In the genomic region with DNA sequence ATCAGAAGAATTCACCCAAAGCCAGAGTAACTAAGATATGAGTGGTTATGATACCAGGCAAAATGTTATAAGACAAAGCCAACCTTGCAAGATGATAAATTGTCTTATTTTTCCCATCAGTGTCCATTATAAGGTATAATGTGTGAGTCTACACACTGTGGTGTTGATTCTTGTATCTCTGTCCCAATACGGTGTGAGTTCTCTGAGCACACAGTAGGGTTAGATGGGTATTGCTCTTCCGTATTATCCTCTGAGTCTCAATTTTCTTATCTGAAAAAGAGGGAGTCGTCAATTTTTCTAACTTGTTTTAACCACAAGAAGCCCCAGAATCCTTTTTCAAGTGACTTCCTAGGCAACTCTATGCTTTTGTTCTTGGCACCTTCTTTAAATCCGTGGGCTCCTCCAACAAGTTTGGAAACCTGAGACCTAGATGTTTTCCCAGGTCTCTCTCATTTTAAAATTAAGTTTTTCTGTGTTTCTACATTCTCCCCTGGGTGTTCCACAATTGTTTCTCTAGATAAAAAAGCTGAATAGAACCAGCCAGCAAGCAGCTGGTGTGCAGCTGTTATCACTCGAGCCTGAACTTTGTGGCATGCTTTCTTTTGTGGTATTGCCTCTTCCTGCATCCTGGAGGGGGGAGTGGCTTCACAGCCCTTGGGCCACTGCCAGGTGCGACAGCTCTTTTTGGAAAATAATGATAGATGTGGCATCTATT, we compare ENCODE assay signal across 8 cellular contexts.
DNase-seq lines count a peak whose midpoint lies in the region; ATAC-seq, FAIRE-seq and TF ChIP-seq lines count a peak whose summit lies in the region.

No MANE protein-coding gene starts in this region.

- POLR2A ChIA-PET in CD4-positive, alpha-beta T cell (lab: Charles Lee): interaction anchor here (0.6 to 1.3 kb wide), 3 partner anchors 70 to 250 kb away, joined by 3 to 9 read pairs (median 4); a partner anchor contains a TSS

- no peak for TF ChIP-seq POLR2A in gastrocnemius medialis (IDR thresholded peaks at IDR 0.05)

- in situ Hi-C loops in gastrocnemius medialis (cut with MboI; ENCODE audit: low sequenced_read_pairs in 4 of 4): no loop called here

- peak in 8 of 10 experiments; percentile 9 to 41 (median 24) for DNase-seq in CD4-positive, alpha-beta T cell
- DNase-seq in OCI-M1 (lab: John Stamatoyannopoulos, UW): peak; percentile 94
- no peak for DNase-seq in coronary artery (ENCODE audit: low spot score)
- DNase-seq in gastrocnemius medialis: no peak
- no peak for DNase-seq in RCC 7860 (ENCODE audit: low spot score)
- DNase-seq in C1 segment of cervical spinal cord (lab: John Stamatoyannopoulos, UW): no peak

- CTCF ChIA-PET in CD4-positive, alpha-beta T cell (lab: Charles Lee): interaction anchor here (0.9 kb wide), 1 partner anchor 10 kb away, joined by 3 read pairs; no protein-coding TSS in a partner anchor

- H3K9me3 Mint-ChIP-seq in CD4-positive, alpha-beta T cell: no peaks in the 10 kb centered on the region

- no peak overlapping the region for H3K27ac ChIP-seq in CD4-positive, alpha-beta T cell (ENCODE audit: low read depth, low read length)
- H3K27ac ChIP-seq in coronary artery (no peak overlapping the region), gastrocnemius medialis (no peak overlapping the region)

- H3K4me3 ChIP-seq in coronary artery: peak overlapping the region; percentile 38
- H3K4me3 ChIP-seq in gastrocnemius medialis: no peak overlapping the region

- H3K27ac Mint-ChIP-seq in CD4-positive, alpha-beta T cell: peak overlapping the region; percentile 58

- H3K27me3 Mint-ChIP-seq in CD4-positive, alpha-beta T cell: no peaks in the 10 kb centered on the region

- intact Hi-C loops in CD4-positive, alpha-beta T cell (cut with DNase I, micrococcal nuclease): no loop called here
- intact Hi-C loops in gastrocnemius medialis (cut with DNase I; ENCODE audit: low total_unique reads): no loop called here

- no peaks in the 10 kb centered on the region for H3K9me3 ChIP-seq in CD4-positive, alpha-beta T cell (ENCODE audit: control insufficient read depth, low read length)
- no peaks in the 10 kb centered on the region for H3K9me3 ChIP-seq in gastrocnemius medialis

- ATAC-seq in CD4-positive, alpha-beta T cell (ENCODE audit: poor library complexity): peak; percentile 85
- peak; percentile 94 for ATAC-seq in GM19395 (IDR thresholded peaks at IDR 0.05; ENCODE audit: unreplicated experiment)
- peak; percentile 93 for ATAC-seq in HG03354 (IDR thresholded peaks at IDR 0.05; ENCODE audit: poor library complexity, severe bottlenecking, unreplicated experiment)
- peak; percentile 50 to 60 for ATAC-seq in gastrocnemius medialis

- no peaks in the 10 kb centered on the region for H3K36me3 Mint-ChIP-seq in CD4-positive, alpha-beta T cell (ENCODE audit: low read depth)

- H3K4me1 Mint-ChIP-seq in CD4-positive, alpha-beta T cell (ENCODE audit: low read depth): peaks cover 33% of the 10 kb centered on the region

- no peaks in the 10 kb centered on the region for H3K27me3 ChIP-seq in CD4-positive, alpha-beta T cell (ENCODE audit: control insufficient read depth, insufficient read depth, low read length)
- H3K27me3 ChIP-seq in gastrocnemius medialis: no peaks in the 10 kb centered on the region

- FAIRE-seq in RCC 7860 (lab: Jason Lieb, UNC): no peak

- peaks cover 0 to 9% of the 10 kb centered on the region in 2 donors for H3K4me1 ChIP-seq in gastrocnemius medialis

- no peak for TF ChIP-seq CTCF in CD4-positive, alpha-beta T cell (IDR thresholded peaks at IDR 0.05)
- TF ChIP-seq CTCF in coronary artery (IDR thresholded peaks at IDR 0.05) (no peak), gastrocnemius medialis (IDR thresholded peaks at IDR 0.05 in 4 of 5, conservative IDR thresholded peaks at IDR 0.05 in 1 of 5) (no peak)

- H3K36me3 ChIP-seq in gastrocnemius medialis: no peaks in the 10 kb centered on the region

- peak overlapping the region; percentile 16 for H3K4me3 Mint-ChIP-seq in CD4-positive, alpha-beta T cell

Comparison
In these comparisons a context has a peak if more than half of its experiments do, and no peak if none do; other contexts are left out.
1. DNase-seq: peak in CD4-positive, alpha-beta T cell (8 of 10) and OCI-M1 (single experiment); none in coronary artery (single experiment), gastrocnemius medialis (0 of 2), RCC 7860 (single experiment) and C1 segment of cervical spinal cord (0 of 14).
2. Peak in every context shown above with its lines, with median percentiles within 50 percentile points of each other: ATAC-seq.